23 cellular contexts compared by ENCODE assay signal in the genomic region with DNA sequence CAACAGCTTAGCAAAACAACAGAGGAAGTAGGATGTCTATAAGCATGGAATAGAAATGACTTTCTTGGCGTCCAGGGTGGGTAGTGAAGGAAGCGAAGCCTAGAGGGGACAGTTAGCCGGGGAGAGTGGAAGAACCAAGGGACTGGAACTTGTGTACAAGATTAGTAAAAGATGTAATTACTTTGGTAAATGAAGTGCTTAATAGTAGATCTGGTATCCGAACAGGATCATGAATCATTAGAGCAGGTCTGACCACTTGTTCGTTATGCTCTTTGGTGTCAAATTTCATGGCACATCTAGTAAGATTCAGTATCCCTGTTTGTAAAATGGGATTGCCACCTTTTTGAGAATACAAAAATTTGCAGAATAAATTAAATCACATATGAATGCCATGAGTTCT.
DNase-seq lines count a peak whose midpoint lies in the region; ATAC-seq lines count a peak whose summit lies in the region.
"Had no signal": no experiment of that assay in that cellular context is flagged by ENCODE, and none has a peak within 500 bp of the region (broad histone marks: within the 10 kb centered on the region; RNA-seq: fewer than 3 reads in every experiment).

No MANE protein-coding gene starts in this region.

- no peak overlapping the region for H3K4me3 Mint-ChIP-seq in stimulated activated naive B cell treated with anti-CD40 and anti-IgM and Interleukin-4, amounts not matched to agents 10 μg/mL and 1 μg/mL and 100 μg/mL, for 72 hours
- H3K4me3 Mint-ChIP-seq: activated naive CD8-positive, alpha-beta T cell treated with anti-CD3 and anti-CD28 coated beads, Interleukin-2, amount 50 U/mL, for 24 hours; effector memory CD8-positive, alpha-beta T cell; H9; naive thymus-derived CD4-positive, alpha-beta T cell had no signal

- peaks cover 0 to 10% of the 10 kb centered on the region in 2 donors for H3K9me3 Mint-ChIP-seq in stimulated activated naive B cell treated with anti-CD40 and anti-IgM and Interleukin-4, amounts not matched to agents 10 μg/mL and 1 μg/mL and 100 μg/mL, for 72 hours
- H3K9me3 Mint-ChIP-seq: activated naive CD8-positive, alpha-beta T cell treated with anti-CD3 and anti-CD28 coated beads, Interleukin-2, amount 50 U/mL, for 24 hours; effector memory CD8-positive, alpha-beta T cell; H9 had no signal

- peak; percentile 87 for ATAC-seq in esophagus mucosa
- no peak for ATAC-seq in stimulated activated naive B cell treated with anti-CD40 and anti-IgM and Interleukin-4, amounts not matched to agents 10 μg/mL and 1 μg/mL and 100 μg/mL, for 72 hours (replicated peaks)
- ATAC-seq: activated naive CD8-positive, alpha-beta T cell treated with anti-CD3 and anti-CD28 coated beads, Interleukin-2, amount 50 U/mL, for 24 hours; body of pancreas; effector memory CD8-positive, alpha-beta T cell; left colon; naive thymus-derived CD4-positive, alpha-beta T cell; SK-N-SH treated with all-trans-retinoic acid at 6 μM for 48 hours had no signal

- H3K4me1 Mint-ChIP-seq in stimulated activated naive B cell treated with anti-CD40 and anti-IgM and Interleukin-4, amounts not matched to agents 10 μg/mL and 1 μg/mL and 100 μg/mL, for 72 hours: peaks cover 10 to 34% of the 10 kb centered on the region in 2 donors
- H3K4me1 Mint-ChIP-seq: activated naive CD8-positive, alpha-beta T cell treated with anti-CD3 and anti-CD28 coated beads, Interleukin-2, amount 50 U/mL, for 24 hours had no signal

- no peak overlapping the region for H3K27ac Mint-ChIP-seq in stimulated activated naive B cell treated with anti-CD40 and anti-IgM and Interleukin-4, amounts not matched to agents 10 μg/mL and 1 μg/mL and 100 μg/mL, for 72 hours
- H3K27ac Mint-ChIP-seq: activated naive CD8-positive, alpha-beta T cell treated with anti-CD3 and anti-CD28 coated beads, Interleukin-2, amount 50 U/mL, for 24 hours; effector memory CD8-positive, alpha-beta T cell; H9; naive thymus-derived CD4-positive, alpha-beta T cell had no signal

- H3K36me3 Mint-ChIP-seq in stimulated activated naive B cell treated with anti-CD40 and anti-IgM and Interleukin-4, amounts not matched to agents 10 μg/mL and 1 μg/mL and 100 μg/mL, for 72 hours: peaks cover 13 to 25% of the 10 kb centered on the region in 2 donors

- H3K27me3 Mint-ChIP-seq in stimulated activated naive B cell treated with anti-CD40 and anti-IgM and Interleukin-4, amounts not matched to agents 10 μg/mL and 1 μg/mL and 100 μg/mL, for 72 hours: no peaks in the 10 kb centered on the region
- H3K27me3 Mint-ChIP-seq: activated naive CD8-positive, alpha-beta T cell treated with anti-CD3 and anti-CD28 coated beads, Interleukin-2, amount 50 U/mL, for 24 hours; effector memory CD8-positive, alpha-beta T cell; naive thymus-derived CD4-positive, alpha-beta T cell had no signal

- DNase-seq in DMS79 (lab: John Stamatoyannopoulos, UW): peak; percentile 9
- DNase-seq in NCI-H1105 treated with DMSO at 0.1 percent for 48 hours (lab: John Stamatoyannopoulos, UW): peak; percentile 97
- peak; percentile 5 for DNase-seq in NCI-H748 treated with DMSO at 0.1 percent for 48 hours (lab: John Stamatoyannopoulos, UW)
- DNase-seq in COLO668 (lab: John Stamatoyannopoulos, UW; ENCODE audit: unreplicated experiment): no peak
- DNase-seq in LoVo (ENCODE audit: low spot score): no peak
- no peak for DNase-seq in stimulated activated naive B cell treated with anti-CD40 and anti-IgM and Interleukin-4, amounts not matched to agents 10 μg/mL and 1 μg/mL and 100 μg/mL, for 72 hours
- DNase-seq: activated CD4-positive, alpha-beta T cell treated with anti-CD3 and anti-CD28 coated beads, Interleukin-2, amount 50 U/mL, for 48 hours; activated naive CD8-positive, alpha-beta T cell treated with anti-CD3 and anti-CD28 coated beads, Interleukin-2, amount 50 U/mL, for 24 hours; body of pancreas; DMS153; effector memory CD8-positive, alpha-beta T cell; glutamatergic neuron; H9; left colon; mesendoderm; naive thymus-derived CD4-positive, alpha-beta T cell; NCI-H187 treated with DMSO at 0.1 percent for 48 hours; occipital lobe; Peyer's patch; stimulated activated CD4-positive, alpha-beta T cell treated with anti-CD3 and anti-CD28 coated beads, Interleukin-4, amount 100 ng/mL, for 1 hour; stimulated activated naive CD4-positive, alpha-beta T cell treated with Interleukin-2 at 50 U/mL for 16 hours had no signal

Comparison
In these comparisons a context has a peak if more than half of its experiments do, and no peak if none do; other contexts are left out.
1. DNase-seq: peak in DMS79 (single experiment), NCI-H1105 treated with DMSO at 0.1 percent for 48 hours (single experiment) and NCI-H748 treated with DMSO at 0.1 percent for 48 hours (single experiment); none in COLO668 (single experiment), LoVo (single experiment) and stimulated activated naive B cell treated with anti-CD40 and anti-IgM and Interleukin-4, amounts not matched to agents 10 μg/mL and 1 μg/mL and 100 μg/mL, for 72 hours (single experiment).